In the genomic region with DNA sequence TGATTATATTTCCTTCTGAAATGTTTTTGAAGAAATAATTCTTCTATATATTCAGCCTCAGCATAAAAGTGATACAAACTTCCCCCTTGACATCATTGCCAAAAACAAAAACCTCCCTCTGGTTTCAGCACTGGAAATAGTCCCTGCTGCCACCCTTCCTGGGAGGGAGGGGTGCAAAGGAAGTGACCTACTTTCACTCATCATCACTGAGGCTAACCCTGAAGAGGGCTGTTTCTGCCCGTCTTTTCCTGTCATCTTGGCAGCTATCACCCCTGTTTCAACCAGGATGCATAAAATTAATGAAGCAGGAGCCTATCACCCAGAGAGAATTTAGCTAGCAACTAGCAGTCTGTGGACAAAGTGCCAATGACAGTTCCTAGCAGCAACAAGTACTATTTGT, we compare ENCODE assay signal across 12 cellular contexts.
DNase-seq lines count a peak whose midpoint lies in the region; ATAC-seq and TF ChIP-seq lines count a peak whose summit lies in the region.
"Had no signal": no experiment of that assay in that cellular context is flagged by ENCODE, and none has a peak within 500 bp of the region (broad histone marks: within the 10 kb centered on the region; RNA-seq: fewer than 3 reads in every experiment).

No MANE protein-coding gene starts in this region.

- peak; percentile 3 for DNase-seq in NCI-H1092 (lab: John Stamatoyannopoulos, UW)
- no peak for DNase-seq in NCI-H1092 treated with DMSO at 0.1 percent for 48 hours (lab: John Stamatoyannopoulos, UW)
- peak; percentile 63 for DNase-seq in activated CD8-positive, alpha-beta memory T cell treated with anti-CD3 and anti-CD28 coated beads, Interleukin-2, amount 10 ng/mL, durations not matched to agents 7 days and 5 days
- DNase-seq in right atrium auricular region (ENCODE audit: low spot score): no peak
- DNase-seq in stimulated activated CD8-positive, alpha-beta memory T cell treated with anti-CD3 and anti-CD28 coated beads, Interleukin-2, amount 100 ng/mL, for 1 hour (ENCODE audit: low read depth in 2 of 2): peak; percentile 6 to 20
- DNase-seq in NCI-H2029 (lab: John Stamatoyannopoulos, UW): no peak
- DNase-seq in pons (ENCODE audit: low spot score): no peak
- DNase-seq: NCI-H2171, SW 1271 had no signal

- no peaks in the 10 kb centered on the region for H3K36me3 Mint-ChIP-seq in activated CD8-positive, alpha-beta memory T cell treated with anti-CD3 and anti-CD28 coated beads, Interleukin-2, amount 10 ng/mL, durations not matched to agents 7 days and 5 days
- H3K36me3 Mint-ChIP-seq: neural progenitor cell had no signal

- H3K4me3 Mint-ChIP-seq in activated CD8-positive, alpha-beta memory T cell treated with anti-CD3 and anti-CD28 coated beads, Interleukin-2, amount 10 ng/mL, durations not matched to agents 7 days and 5 days: no peak overlapping the region
- H3K4me3 Mint-ChIP-seq: neural progenitor cell had no signal

- no peaks in the 10 kb centered on the region for H3K27me3 ChIP-seq in right atrium auricular region
- H3K27me3 ChIP-seq: neural progenitor cell had no signal

- H3K9me3 ChIP-seq in right atrium auricular region: no peaks in the 10 kb centered on the region

- no peak for TF ChIP-seq CTCF in right atrium auricular region (IDR thresholded peaks at IDR 0.05)

- H3K4me3 ChIP-seq in right atrium auricular region: no peak overlapping the region
- H3K4me3 ChIP-seq: neural progenitor cell had no signal

- peaks cover 0 to 19% of the 10 kb centered on the region in 2 donors for H3K4me1 ChIP-seq in right atrium auricular region

- peaks cover 3% of the 10 kb centered on the region for H3K27me3 Mint-ChIP-seq in activated CD8-positive, alpha-beta memory T cell treated with anti-CD3 and anti-CD28 coated beads, Interleukin-2, amount 10 ng/mL, durations not matched to agents 7 days and 5 days

- H3K27ac Mint-ChIP-seq in activated CD8-positive, alpha-beta memory T cell treated with anti-CD3 and anti-CD28 coated beads, Interleukin-2, amount 10 ng/mL, durations not matched to agents 7 days and 5 days: no peak overlapping the region
- H3K27ac Mint-ChIP-seq: neural progenitor cell had no signal

- peak; percentile 84 for ATAC-seq in activated CD8-positive, alpha-beta memory T cell treated with anti-CD3 and anti-CD28 coated beads, Interleukin-2, amount 10 ng/mL, durations not matched to agents 7 days and 5 days
- ATAC-seq in GM21619 (IDR thresholded peaks at IDR 0.05; ENCODE audit: unreplicated experiment): no peak

- H3K4me1 Mint-ChIP-seq in activated CD8-positive, alpha-beta memory T cell treated with anti-CD3 and anti-CD28 coated beads, Interleukin-2, amount 10 ng/mL, durations not matched to agents 7 days and 5 days: peaks cover 10% of the 10 kb centered on the region
- H3K4me1 Mint-ChIP-seq: neural progenitor cell had no signal

- CTCF ChIA-PET in activated CD8-positive, alpha-beta memory T cell treated with anti-CD3 and anti-CD28 coated beads, Interleukin-2, amount 10 ng/mL, durations not matched to agents 7 days and 5 days (lab: Charles Lee): no interaction called here

- H3K36me3 ChIP-seq in right atrium auricular region: peaks cover 12% of the 10 kb centered on the region
- H3K36me3 ChIP-seq: neural progenitor cell had no signal

- H3K27ac ChIP-seq in right atrium auricular region: peak overlapping the region; percentile 3 to 45
- H3K27ac ChIP-seq: 22Rv1, neural progenitor cell had no signal

- H3K9me3 Mint-ChIP-seq in activated CD8-positive, alpha-beta memory T cell treated with anti-CD3 and anti-CD28 coated beads, Interleukin-2, amount 10 ng/mL, durations not matched to agents 7 days and 5 days (ENCODE audit: low read depth): no peaks in the 10 kb centered on the region
- H3K9me3 Mint-ChIP-seq: neural progenitor cell had no signal

Comparison
In these comparisons a context has a peak if more than half of its experiments do, and no peak if none do; other contexts are left out.
1. DNase-seq: peak in NCI-H1092 (single experiment), activated CD8-positive, alpha-beta memory T cell treated with anti-CD3 and anti-CD28 coated beads, Interleukin-2, amount 10 ng/mL, durations not matched to agents 7 days and 5 days (single experiment) and stimulated activated CD8-positive, alpha-beta memory T cell treated with anti-CD3 and anti-CD28 coated beads, Interleukin-2, amount 100 ng/mL, for 1 hour (2 of 2); none in NCI-H1092 treated with DMSO at 0.1 percent for 48 hours (single experiment), right atrium auricular region (single experiment), NCI-H2029 (single experiment) and pons (single experiment).